ENCODE assay signal across 8 cellular contexts in the genomic region with DNA sequence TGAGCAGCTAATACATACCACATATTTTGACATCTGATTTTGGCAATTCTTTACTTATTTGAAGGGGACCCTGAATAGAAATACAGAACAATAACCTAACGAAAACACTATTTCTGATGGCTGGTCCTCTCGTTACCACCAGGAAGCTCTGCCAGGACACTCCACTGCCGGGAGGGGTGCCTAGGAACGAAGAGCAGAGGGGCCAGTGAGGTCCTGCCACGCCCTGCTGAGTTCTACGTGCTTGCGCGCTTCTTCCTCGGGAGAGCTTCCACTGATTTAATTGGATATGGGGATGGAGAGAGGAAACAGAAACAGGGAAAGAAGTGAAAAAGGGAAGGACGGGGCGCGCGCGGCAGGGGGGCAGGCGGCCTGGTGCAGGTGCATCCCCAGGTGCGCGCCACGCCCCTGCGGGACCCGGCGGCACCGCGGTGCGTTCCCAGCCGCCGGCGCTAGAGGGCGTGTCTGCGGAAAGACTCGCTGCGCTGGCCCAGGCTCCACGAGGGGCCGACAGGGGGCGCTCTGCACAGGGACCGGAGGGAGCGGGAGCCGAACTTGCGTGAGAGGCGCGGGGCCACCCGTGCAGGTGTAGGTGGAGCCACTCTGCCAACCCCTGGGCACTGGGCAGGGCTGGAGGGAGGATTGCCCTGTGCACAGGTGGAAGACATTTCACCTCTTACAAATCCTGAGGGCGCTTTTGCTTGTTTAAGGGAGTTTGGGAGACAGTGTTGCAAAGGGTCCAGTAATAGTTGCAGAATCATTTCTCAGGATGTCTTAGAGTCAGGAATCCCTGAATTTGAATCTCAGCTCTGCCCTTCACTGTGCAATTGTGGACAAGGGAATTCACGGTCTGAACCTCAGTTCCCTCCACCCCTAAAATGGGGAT.
A peak's percentile ranks its signal among the peaks of the same experiment; 100 is the strongest.
DNase-seq lines count a peak whose midpoint lies in the region; ATAC-seq and TF ChIP-seq lines count a peak whose summit lies in the region.

No MANE protein-coding gene starts in this region.

- H3K27me3 ChIP-seq in gastroesophageal sphincter (peaks cover 34% of the 10 kb centered on the region), gastrocnemius medialis (peaks cover 0 to 6% (median 0%) of the 10 kb centered on the region in 3 donors)

- no peaks in the 10 kb centered on the region for H3K9me3 Mint-ChIP-seq in activated T-cell treated with anti-CD3 and anti-CD28 coated beads, Interleukin-2, amount 50 U/mL, for 24 hours

- H3K4me1 Mint-ChIP-seq in activated T-cell treated with anti-CD3 and anti-CD28 coated beads, Interleukin-2, amount 50 U/mL, for 24 hours (ENCODE audit: low read depth): no peaks in the 10 kb centered on the region

- TF ChIP-seq EP300 in gastroesophageal sphincter (IDR thresholded peaks at IDR 0.05): no peak

- no peaks in the 10 kb centered on the region for H3K36me3 ChIP-seq in gastroesophageal sphincter
- no peaks in the 10 kb centered on the region for H3K36me3 ChIP-seq in gastrocnemius medialis

- H3K27ac ChIP-seq in 22Rv1 (no peak overlapping the region), gastroesophageal sphincter (no peak overlapping the region), gastrocnemius medialis (no peak overlapping the region)

- peak; percentile 61 for DNase-seq in KBM-7
- DNase-seq in activated T-cell treated with anti-CD3 and anti-CD28 coated beads, Interleukin-2, amount 50 U/mL, for 24 hours: peak; percentile 80
- DNase-seq in gastrocnemius medialis: no peak
- no peak for DNase-seq in T1000 (lab: John Stamatoyannopoulos, UW)
- no peak for DNase-seq in dermis blood vessel endothelial cell

- no peaks in the 10 kb centered on the region for H3K36me3 Mint-ChIP-seq in activated T-cell treated with anti-CD3 and anti-CD28 coated beads, Interleukin-2, amount 50 U/mL, for 24 hours (ENCODE audit: low read depth)

- H3K4me1 ChIP-seq in gastroesophageal sphincter: peaks cover 0 to 6% (median 0%) of the 10 kb centered on the region in 3 donors
- no peaks in the 10 kb centered on the region for H3K4me1 ChIP-seq in gastrocnemius medialis

- 42 to 51% methylated on average over 4 to 10 of the region's 43 CpGs for WGBS in gastroesophageal sphincter (ENCODE audit: low coverage in 1 of 2), 2 donors

- TF ChIP-seq POLR2A in gastroesophageal sphincter (IDR thresholded peaks at IDR 0.05): no peak
- TF ChIP-seq POLR2A in gastrocnemius medialis (IDR thresholded peaks at IDR 0.05): no peak

- H3K27ac Mint-ChIP-seq in activated T-cell treated with anti-CD3 and anti-CD28 coated beads, Interleukin-2, amount 50 U/mL, for 24 hours: no peak overlapping the region

- no peak overlapping the region for H3K4me3 ChIP-seq in gastroesophageal sphincter
- no peak overlapping the region for H3K4me3 ChIP-seq in gastrocnemius medialis

- peak; percentile 100 for TF ChIP-seq CTCF in 22Rv1 (IDR thresholded peaks at IDR 0.05)
- TF ChIP-seq CTCF in gastroesophageal sphincter (IDR thresholded peaks at IDR 0.05): peak; percentile 54 to 98 (median 78)
- peak; percentile 13 to 55 (median 42) for TF ChIP-seq CTCF in gastrocnemius medialis (IDR thresholded peaks at IDR 0.05 in 4 of 5, conservative IDR thresholded peaks at IDR 0.05 in 1 of 5)

- no peak overlapping the region for H3K4me3 Mint-ChIP-seq in activated T-cell treated with anti-CD3 and anti-CD28 coated beads, Interleukin-2, amount 50 U/mL, for 24 hours

- H3K9me3 ChIP-seq in gastroesophageal sphincter (no peaks in the 10 kb centered on the region), gastrocnemius medialis (no peaks in the 10 kb centered on the region)

- in situ Hi-C loops in KBM-7 (cut with MboI; ENCODE audit: low pct_unique_long_range_greater_than_20kb, low sequenced_read_pairs) (no loop called here), gastrocnemius medialis (cut with MboI; ENCODE audit: low sequenced_read_pairs in 4 of 4) (loop anchor here in 1 of 4 donors (25.0 kb wide), 1 partner anchor 168 kb away; no protein-coding TSS in a partner anchor)

- ATAC-seq in GM19395 (IDR thresholded peaks at IDR 0.05; ENCODE audit: unreplicated experiment) (peak; percentile 75), gastroesophageal sphincter (no peak), gastrocnemius medialis (no peak)

- peaks cover 32% of the 10 kb centered on the region for H3K27me3 Mint-ChIP-seq in activated T-cell treated with anti-CD3 and anti-CD28 coated beads, Interleukin-2, amount 50 U/mL, for 24 hours

- intact Hi-C loops in gastrocnemius medialis (cut with DNase I; ENCODE audit: low total_unique reads): no loop called here

Comparison
In these comparisons a context has a peak if more than half of its experiments do, and no peak if none do; other contexts are left out.
1. CTCF ChIP-seq: peak in every context shown above with its lines; median percentile 100 in 22Rv1; 78 in gastroesophageal sphincter; 42 in gastrocnemius medialis.
2. DNase-seq: peak in KBM-7 (single experiment) and activated T-cell treated with anti-CD3 and anti-CD28 coated beads, Interleukin-2, amount 50 U/mL, for 24 hours (single experiment); none in gastrocnemius medialis (0 of 2), T1000 (single experiment) and dermis blood vessel endothelial cell (single experiment).